8 cellular contexts compared by ENCODE assay signal in the genomic region with DNA sequence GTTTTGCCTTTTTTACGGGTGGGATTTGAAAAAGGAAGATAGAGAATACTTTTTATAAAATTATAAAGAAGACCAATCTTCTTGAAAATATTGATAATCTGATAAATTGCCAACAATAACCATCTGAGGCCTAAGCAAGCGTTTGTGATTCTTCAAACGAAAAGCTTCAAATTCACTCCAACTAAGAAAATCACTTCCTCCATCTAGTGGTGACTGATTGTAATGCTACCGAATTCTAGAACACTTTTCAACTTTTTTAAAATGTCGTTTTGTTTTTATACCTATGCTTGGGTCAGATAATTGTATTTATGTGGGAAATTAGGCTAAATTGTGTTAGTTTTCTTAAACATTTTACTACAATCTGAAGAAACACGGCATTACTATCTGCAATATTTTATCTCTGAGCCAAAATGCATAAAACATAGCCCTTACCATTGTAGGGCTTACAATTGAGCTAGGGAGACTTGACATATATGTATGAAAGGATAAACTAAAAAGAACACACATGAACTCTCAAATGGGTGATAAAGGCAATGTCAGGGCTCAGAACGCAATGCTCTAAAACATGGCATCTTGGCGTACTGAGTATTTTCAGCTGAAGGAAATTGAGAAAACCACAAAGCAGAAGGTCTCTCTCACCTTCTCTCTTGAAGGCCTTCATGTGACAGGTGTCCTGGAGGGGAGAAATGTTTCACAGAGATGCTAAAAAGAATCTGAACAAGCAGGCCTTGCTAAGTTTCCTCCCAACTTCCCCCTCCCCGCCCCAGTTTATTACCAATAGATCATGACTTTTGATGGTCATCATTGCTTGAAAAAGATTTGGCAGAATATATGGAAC. TPM values are rescaled to one million over a fixed set of nuclear protein-coding genes. Genes with fewer than 3 reads are reported as not detected.
DNase-seq lines count a peak whose midpoint lies in the region; ATAC-seq and TF ChIP-seq lines count a peak whose summit lies in the region.

No MANE protein-coding gene starts in this region.

- H3K27ac ChIP-seq in Karpas-422 (ENCODE audit: low read length) (no peak overlapping the region), ovary (no peak overlapping the region)

- DNase-seq in DMS114 treated with DMSO at 0.1 percent for 48 hours (lab: John Stamatoyannopoulos, UW; ENCODE audit: unreplicated experiment) (peak; percentile 53), Karpas-422 (peak; percentile 88), RKO (ENCODE audit: low spot score) (peak; percentile 66), epidermal melanocyte (ENCODE audit: insufficient read length, low spot score) (peak; percentile 51), ovary (no peak)
- no peak for DNase-seq in stimulated activated CD4-positive, alpha-beta T cell treated with anti-CD3 and anti-CD28 coated beads, Interleukin-4, amount 100 ng/mL, for 24 hours
- no peak for DNase-seq in activated CD4-positive, alpha-beta T cell treated with anti-CD3 and anti-CD28 coated beads for 1 hour

- 27 to 33% (median 31%) methylated on average over 9 of the region's 9 CpGs for WGBS in ovary, 3 donors

- no peaks in the 10 kb centered on the region for H4K20me1 ChIP-seq in Karpas-422 (ENCODE audit: insufficient read depth, low read depth, low read length)

- peak; percentile 80 for ATAC-seq in GM19351 (IDR thresholded peaks at IDR 0.05; ENCODE audit: unreplicated experiment)

- no peaks in the 10 kb centered on the region for H3K9me2 ChIP-seq in Karpas-422 (replicated peaks; ENCODE audit: insufficient read depth, low read length)

- H3K27me3 ChIP-seq in Karpas-422 (ENCODE audit: low read length), result no peaks in the 10 kb centered on the region
- no peaks in the 10 kb centered on the region for H3K27me3 ChIP-seq in ovary

- H2AFZ ChIP-seq in Karpas-422 (ENCODE audit: low read length), result no peak overlapping the region

- no peak overlapping the region for H3K9ac ChIP-seq in Karpas-422 (ENCODE audit: low read length)

- H3K36me3 ChIP-seq in Karpas-422 (ENCODE audit: insufficient read depth, low read length) (no peaks in the 10 kb centered on the region), ovary (no peaks in the 10 kb centered on the region)

- no peak overlapping the region for H3K4me2 ChIP-seq in Karpas-422 (ENCODE audit: low read depth, low read length, poor library complexity, severe bottlenecking)

- TF ChIP-seq CTCF in ovary (IDR thresholded peaks at IDR 0.05), result peak; percentile 37 to 50 (median 45)

- H3K79me2 ChIP-seq in Karpas-422 (ENCODE audit: low read length), result no peaks in the 10 kb centered on the region

- no peak for TF ChIP-seq EP300 in ovary (IDR thresholded peaks at IDR 0.05)

- H3K9me3 ChIP-seq in Karpas-422 (ENCODE audit: low read length) (no peaks in the 10 kb centered on the region), ovary (no peaks in the 10 kb centered on the region)

- intact Hi-C loops in ovary (cut with DNase I), result no loop called here

- peaks cover 14% of the 10 kb centered on the region for H3K4me1 ChIP-seq in Karpas-422 (ENCODE audit: low read length)
- no peaks in the 10 kb centered on the region for H3K4me1 ChIP-seq in ovary (ENCODE audit: insufficient read depth)

- no peak for TF ChIP-seq POLR2A in ovary (IDR thresholded peaks at IDR 0.05)

- H3K4me3 ChIP-seq in Karpas-422 (ENCODE audit: low read length) (no peak overlapping the region), ovary (no peak overlapping the region)

RNA-seq across cellular contexts. Expression of a gene that starts 36.8 kb away (rescaled TPM):
- total RNA-seq in Karpas-422 (2014; rRNA removed; shearing (Covaris generic); ENCODE audit: low replicate concordance), result 23.5 and 54.3 TPM in 2 replicates
- total RNA-seq in ovary, result 10 to 100 TPM in 6 of 7 donors, 1 to 10 TPM in 1; 8.3 to 20.4 (median 16.5) TPM
- polyA plus RNA-seq in ovary, result 1 to 10 TPM; 5.5 to 7.9 TPM

Comparison
In these comparisons a context has a peak if more than half of its experiments do, and no peak if none do; other contexts are left out.
1. DNase-seq: peak in DMS114 treated with DMSO at 0.1 percent for 48 hours (single experiment), Karpas-422 (single experiment), RKO (single experiment) and epidermal melanocyte (single experiment); none in ovary (0 of 5), stimulated activated CD4-positive, alpha-beta T cell treated with anti-CD3 and anti-CD28 coated beads, Interleukin-4, amount 100 ng/mL, for 24 hours (single experiment) and activated CD4-positive, alpha-beta T cell treated with anti-CD3 and anti-CD28 coated beads for 1 hour (single experiment).